14 cellular contexts compared by ENCODE assay signal in genomic region chr9:35367451-35367850, GRCh38.
DNase-seq lines count a peak whose midpoint lies in the region; ATAC-seq and TF ChIP-seq lines count a peak whose summit lies in the region.
"Had no signal": no experiment of that assay in that cellular context is flagged by ENCODE, and none has a peak within 500 bp of the region (broad histone marks: within the 10 kb centered on the region; RNA-seq: fewer than 3 reads in every experiment).

No MANE protein-coding gene starts in this region.

- H3K36me3 Mint-ChIP-seq in activated T-cell treated with anti-CD3 and anti-CD28 coated beads, Interleukin-2, amount 50 U/mL, for 72 hours (ENCODE audit: insufficient read depth in 2 of 2): no peaks in the 10 kb centered on the region

- TF ChIP-seq CTCF in Panc1 (IDR thresholded peaks at IDR 0.05): no peak
- no peak for TF ChIP-seq CTCF in psoas muscle (IDR thresholded peaks at IDR 0.05)
- no peak for TF ChIP-seq CTCF in right atrium auricular region (IDR thresholded peaks at IDR 0.05)

- H3K27ac Mint-ChIP-seq in activated T-cell treated with anti-CD3 and anti-CD28 coated beads, Interleukin-2, amount 50 U/mL, for 72 hours: no peak overlapping the region
- H3K27ac Mint-ChIP-seq: mesothelial cell of epicardium; T-helper 2 cell treated with Interferon-gamma antibody and Interleukin-4, amounts not matched to agents 5 μg/mL and 100 μg/mL, for 36 hours had no signal

- intact Hi-C loops in Panc1 (cut with micrococcal nuclease; ENCODE audit: unreplicated experiment): no loop called here
- intact Hi-C loops in psoas muscle (cut with DNase I): no loop called here

- H3K9me3 ChIP-seq in Panc1 (ENCODE audit: control insufficient read depth, insufficient read depth, low read depth, low read length) (no peaks in the 10 kb centered on the region), psoas muscle (no peaks in the 10 kb centered on the region), right atrium auricular region (no peaks in the 10 kb centered on the region)
- H3K9me3 ChIP-seq: ascending aorta had no signal

- H3K36me3 ChIP-seq in Panc1 (ENCODE audit: control insufficient read depth, insufficient read depth, low read length) (no peaks in the 10 kb centered on the region), psoas muscle (ENCODE audit: insufficient read depth in 1 of 2, low read depth in 1 of 2) (peaks cover 0 to 26% of the 10 kb centered on the region in 2 donors), right atrium auricular region (peaks cover 15% of the 10 kb centered on the region)

- H3K4me3 Mint-ChIP-seq in activated T-cell treated with anti-CD3 and anti-CD28 coated beads, Interleukin-2, amount 50 U/mL, for 72 hours: no peak overlapping the region
- H3K4me3 Mint-ChIP-seq: mesothelial cell of epicardium; T-helper 2 cell treated with Interferon-gamma antibody and Interleukin-4, amounts not matched to agents 5 μg/mL and 100 μg/mL, for 36 hours had no signal

- WGBS in psoas muscle, 3 donors: 27 to 38% (median 32%) methylated on average over 2 of the region's 2 CpGs

- no peaks in the 10 kb centered on the region for H3K27me3 Mint-ChIP-seq in activated T-cell treated with anti-CD3 and anti-CD28 coated beads, Interleukin-2, amount 50 U/mL, for 72 hours (ENCODE audit: low read depth)

- in situ Hi-C loops in Panc1 (cut with HindIII; ENCODE audit: low pct_unique_long_range_greater_than_20kb, low sequenced_read_pairs): no loop called here

- H3K4me3 ChIP-seq in Panc1 (ENCODE audit: low read depth in 2 of 2, low read length in 2 of 2) (no peak overlapping the region), psoas muscle (no peak overlapping the region), right atrium auricular region (no peak overlapping the region)
- H3K4me3 ChIP-seq: ascending aorta, skin epidermis had no signal

- no peaks in the 10 kb centered on the region for H3K9me3 Mint-ChIP-seq in activated T-cell treated with anti-CD3 and anti-CD28 coated beads, Interleukin-2, amount 50 U/mL, for 72 hours
- H3K9me3 Mint-ChIP-seq: mesothelial cell of epicardium; T-helper 2 cell treated with Interferon-gamma antibody and Interleukin-4, amounts not matched to agents 5 μg/mL and 100 μg/mL, for 36 hours had no signal

- DNase-seq in EL (peak; percentile 96), Panc1 (ENCODE audit: low read depth, low spot score) (peak; percentile 12), epithelial cell of prostate (ENCODE audit: low read depth, low spot score) (peak; percentile 78), psoas muscle (no peak), OCI-M2 (lab: John Stamatoyannopoulos, UW; ENCODE audit: unreplicated experiment) (no peak), right atrium auricular region (ENCODE audit: low spot score) (no peak)
- DNase-seq in activated T-cell treated with anti-CD3 and anti-CD28 coated beads, Interleukin-2, amount 50 U/mL, for 72 hours: no peak
- DNase-seq: DMS 273 treated with DMSO at 0.1 percent for 48 hours, NCI-H526 treated with DMSO at 0.1 percent for 48 hours had no signal

- H3K27ac ChIP-seq in Panc1 (ENCODE audit: low read length) (no peak overlapping the region), epithelial cell of prostate (peak overlapping the region; percentile 18), psoas muscle (peak overlapping the region; percentile 84), right atrium auricular region (no peak overlapping the region)
- H3K27ac ChIP-seq: ascending aorta, skin epidermis had no signal

- POLR2A ChIA-PET in Panc1 (lab: Charles Lee): interaction anchor here (0.6 kb wide), 1 partner anchor 12 kb away, joined by 4 read pairs; no protein-coding TSS in a partner anchor

- no peaks in the 10 kb centered on the region for H3K4me1 Mint-ChIP-seq in activated T-cell treated with anti-CD3 and anti-CD28 coated beads, Interleukin-2, amount 50 U/mL, for 72 hours (ENCODE audit: low read depth)
- H3K4me1 Mint-ChIP-seq: mesothelial cell of epicardium had no signal

- CTCF ChIA-PET in Panc1 (lab: Charles Lee): no interaction called here

- ATAC-seq in Panc1 (peak; percentile 87), psoas muscle (peak; percentile 95 to 98 (median 97)), GM21381 (IDR thresholded peaks at IDR 0.05; ENCODE audit: unreplicated experiment) (no peak)
- no peak for ATAC-seq in activated T-cell treated with anti-CD3 and anti-CD28 coated beads, Interleukin-2, amount 50 U/mL, for 72 hours (replicated peaks in 1 of 2)

- H3K27me3 ChIP-seq in Panc1 (ENCODE audit: control insufficient read depth, insufficient read depth, low read length) (no peaks in the 10 kb centered on the region), psoas muscle (ENCODE audit: insufficient read depth in 3 of 3, low read length in 2 of 3) (no peaks in the 10 kb centered on the region), right atrium auricular region (no peaks in the 10 kb centered on the region)
- H3K27me3 ChIP-seq: ascending aorta had no signal

- no TSS peak for BruUV-seq in Panc1 (replicated peaks; lab: Mats Ljungman, UMichigan)

- H3K4me1 ChIP-seq in Panc1 (ENCODE audit: control insufficient read depth, insufficient read depth, low read length) (peaks cover 4% of the 10 kb centered on the region; the same call in 1 of the 2 replicates), psoas muscle (peaks cover 55% of the 10 kb centered on the region), right atrium auricular region (peaks cover 0 to 15% of the 10 kb centered on the region in 2 donors)

Comparison
In these comparisons a context has a peak if more than half of its experiments do, and no peak if none do; other contexts are left out.
1. DNase-seq: peak in EL (single experiment), Panc1 (single experiment) and epithelial cell of prostate (single experiment); none in psoas muscle (0 of 2), OCI-M2 (single experiment), right atrium auricular region (single experiment) and activated T-cell treated with anti-CD3 and anti-CD28 coated beads, Interleukin-2, amount 50 U/mL, for 72 hours (0 of 2).
2. ATAC-seq: peak in Panc1 (single experiment) and psoas muscle (4 of 4); none in activated T-cell treated with anti-CD3 and anti-CD28 coated beads, Interleukin-2, amount 50 U/mL, for 72 hours (0 of 2) and GM21381 (single experiment).
3. H3K27ac ChIP-seq: peak in epithelial cell of prostate (single experiment) and psoas muscle (single experiment); none in Panc1 (single experiment) and right atrium auricular region (0 of 2).